ENCODE assay signal across 12 cellular contexts in genomic region chr3:127768346-127769008, GRCh38. TPM values are rescaled to one million over a fixed set of nuclear protein-coding genes. Genes with fewer than 3 reads are reported as not detected.
DNase-seq lines count a peak whose midpoint lies in the region; ATAC-seq, FAIRE-seq and TF ChIP-seq lines count a peak whose summit lies in the region.
"Had no signal": no experiment of that assay in that cellular context is flagged by ENCODE, and none has a peak within 500 bp of the region (broad histone marks: within the 10 kb centered on the region; RNA-seq: fewer than 3 reads in every experiment).

No MANE protein-coding gene starts in this region.

- peaks cover 78% of the 10 kb centered on the region for H3K4me1 Mint-ChIP-seq in chondrocyte (ENCODE audit: low read depth)
- H3K4me1 Mint-ChIP-seq in CD4-positive, alpha-beta memory T cell = no peaks in the 10 kb centered on the region

- POLR2A ChIA-PET in AG04450 (lab: Yijun Ruan, JAX) = interaction anchor here (0.6 to 1.7 kb wide), 5 partner anchors 15 to 110 kb away, joined by 4 to 14 read pairs (median 8); no protein-coding TSS in a partner anchor
- POLR2A ChIA-PET in CD4-positive, alpha-beta memory T cell (lab: Charles Lee; ENCODE audit: partially characterized antibody) = no interaction called here

- H3K27me3 ChIP-seq in AG04450 (ENCODE audit: control insufficient read depth, insufficient read depth, low read length) (no peaks in the 10 kb centered on the region), lung (ENCODE audit: control insufficient read depth, insufficient read depth) (no peaks in the 10 kb centered on the region)
- H3K27me3 ChIP-seq in CD4-positive, alpha-beta memory T cell (ENCODE audit: insufficient read depth, low read length) = no peaks in the 10 kb centered on the region
- H3K27me3 ChIP-seq: ovary had no signal

- peaks cover 18% of the 10 kb centered on the region for H3K9me3 Mint-ChIP-seq in chondrocyte (ENCODE audit: low read depth)
- peaks cover 0 to 20% (median 16%) of the 10 kb centered on the region in 8 donors for H3K9me3 Mint-ChIP-seq in CD4-positive, alpha-beta memory T cell

- H3K9me3 ChIP-seq in AG04450 (ENCODE audit: control insufficient read depth, insufficient read depth, low read length) (peaks cover 7% of the 10 kb centered on the region; the same call in 1 of the 2 replicates), lung (ENCODE audit: control insufficient read depth in 2 of 2, insufficient read depth in 1 of 2, low read length in 1 of 2) (peaks cover 0 to 5% of the 10 kb centered on the region in 2 donors), kidney (ENCODE audit: control insufficient read depth in 1 of 2, low read length in 2 of 2) (peaks cover 6 to 14% of the 10 kb centered on the region in 2 donors)
- no peaks in the 10 kb centered on the region for H3K9me3 ChIP-seq in CD4-positive, alpha-beta memory T cell (ENCODE audit: control insufficient read depth in 1 of 2, low read length in 2 of 2)
- H3K9me3 ChIP-seq: ovary had no signal

- H3K9ac ChIP-seq in kidney (ENCODE audit: low read length in 2 of 2) = no peak overlapping the region

- no peak overlapping the region for H3K4me3 ChIP-seq in AG04450 (ENCODE audit: low read depth, low read length)
- no peak overlapping the region for H3K4me3 ChIP-seq in lung
- no peak overlapping the region for H3K4me3 ChIP-seq in kidney (ENCODE audit: low read length in 2 of 2)
- H3K4me3 ChIP-seq in CD4-positive, alpha-beta memory T cell (ENCODE audit: low read length in 2 of 2) = no peak overlapping the region
- H3K4me3 ChIP-seq: ovary had no signal

- intact Hi-C loops in kidney (cut with DNase I) = no loop called here
- intact Hi-C loops in CD4-positive, alpha-beta memory T cell (cut with micrococcal nuclease) = no loop called here

- peak overlapping the region; percentile 90 for H3K27ac ChIP-seq in AG04450 (ENCODE audit: low read depth, low read length)
- H3K27ac ChIP-seq in lung (ENCODE audit: low read depth in 1 of 2, low read length in 1 of 2) = peak overlapping the region; percentile 24 to 87
- peak overlapping the region in 1 of 2 donors; percentile 41 for H3K27ac ChIP-seq in kidney (ENCODE audit: low read depth in 2 of 2, low read length in 2 of 2)
- H3K27ac ChIP-seq in CD4-positive, alpha-beta memory T cell (ENCODE audit: low read depth, low read length) = no peak overlapping the region
- H3K27ac ChIP-seq: ovary had no signal

- CTCF ChIA-PET in AG04450 (lab: Charles Lee) = interaction anchor here (1.5 kb wide), 1 partner anchor 22 kb away, joined by 6 read pairs; no protein-coding TSS in a partner anchor
- CTCF ChIA-PET in CD4-positive, alpha-beta memory T cell (lab: Charles Lee; ENCODE audit: partially characterized antibody) = no interaction called here

- no peaks in the 10 kb centered on the region for H3K36me3 ChIP-seq in lung (ENCODE audit: control insufficient read depth in 2 of 2, insufficient read depth in 2 of 2, low read length in 2 of 2)
- no peaks in the 10 kb centered on the region for H3K36me3 ChIP-seq in kidney (ENCODE audit: control insufficient read depth in 1 of 2, insufficient read depth in 2 of 2, low read length in 2 of 2)
- H3K36me3 ChIP-seq in CD4-positive, alpha-beta memory T cell (ENCODE audit: insufficient read depth, low read length) = no peaks in the 10 kb centered on the region
- H3K36me3 ChIP-seq: ovary had no signal

- no peak for FAIRE-seq in kidney (lab: Jason Lieb, UNC)

- H3K4me1 ChIP-seq in lung (ENCODE audit: control insufficient read depth in 2 of 2, insufficient read depth in 2 of 2, low read length in 2 of 2) (peaks cover 0 to 14% of the 10 kb centered on the region in 2 donors), kidney (ENCODE audit: control insufficient read depth in 1 of 2, insufficient read depth in 1 of 2, low read depth in 1 of 2, low read length in 2 of 2) (peaks cover 3 to 11% of the 10 kb centered on the region in 2 donors)
- no peaks in the 10 kb centered on the region for H3K4me1 ChIP-seq in CD4-positive, alpha-beta memory T cell (ENCODE audit: insufficient read depth, low read length)

- DNase-seq in AG04450 (ENCODE audit: low read depth, low spot score) (peak; percentile 95), LoVo (ENCODE audit: low spot score) (peak; percentile 78), chondrocyte (ENCODE audit: low spot score) (no peak), lung (ENCODE audit: low spot score) (no peak), kidney (no peak)
- no peak for DNase-seq in CD4-positive, alpha-beta memory T cell
- DNase-seq: activated CD4-positive, alpha-beta T cell treated with anti-CD3 and anti-CD28 coated beads, Interleukin-2, amount 10 ng/mL, durations not matched to agents 7 days and 5 days; DMS153; NCI-H2029 treated with DMSO at 0.1 percent for 48 hours; ovary had no signal

- no peaks in the 10 kb centered on the region for H3K27me3 Mint-ChIP-seq in chondrocyte (ENCODE audit: low read depth)
- H3K27me3 Mint-ChIP-seq in CD4-positive, alpha-beta memory T cell = peaks cover 14 to 20% of the 10 kb centered on the region in 2 donors

- H3K27ac Mint-ChIP-seq in chondrocyte (ENCODE audit: unreplicated experiment) = peak overlapping the region; percentile 96
- no peak overlapping the region for H3K27ac Mint-ChIP-seq in CD4-positive, alpha-beta memory T cell
- H3K27ac Mint-ChIP-seq: activated CD4-positive, alpha-beta T cell treated with anti-CD3 and anti-CD28 coated beads, Interleukin-2, amount 10 ng/mL, durations not matched to agents 7 days and 5 days had no signal

- WGBS in lung, 2 donors = 34 to 51% methylated on average over 4 of the region's 4 CpGs

- TF ChIP-seq CTCF in AG04450 (IDR thresholded peaks at IDR 0.05; ENCODE audit: low read depth, low read length) (0 out of 2 replicates have a peak, but pooled peaks have one; percentile 3), chondrocyte (IDR thresholded peaks at IDR 0.05) (peak; percentile 18), lung (IDR thresholded peaks at IDR 0.05; ENCODE audit: control extremely low read depth, extremely low read depth) (no peak), kidney (IDR thresholded peaks at IDR 0.05; ENCODE audit: borderline replicate concordance, extremely low read depth, insufficient read depth) (no peak)

- H3K4me3 Mint-ChIP-seq in chondrocyte (ENCODE audit: unreplicated experiment) = peak overlapping the region; percentile 16
- no peak overlapping the region for H3K4me3 Mint-ChIP-seq in CD4-positive, alpha-beta memory T cell
- H3K4me3 Mint-ChIP-seq: activated CD4-positive, alpha-beta T cell treated with anti-CD3 and anti-CD28 coated beads, Interleukin-2, amount 10 ng/mL, durations not matched to agents 7 days and 5 days had no signal

- ATAC-seq in lung (ENCODE audit: insufficient read depth, low FRiP score) = peak; percentile 80
- ATAC-seq in HG02759 (IDR thresholded peaks at IDR 0.05; ENCODE audit: unreplicated experiment) = no peak
- ATAC-seq in HG02610 (IDR thresholded peaks at IDR 0.05; ENCODE audit: unreplicated experiment) = no peak

- peaks cover 7% of the 10 kb centered on the region for H3K36me3 Mint-ChIP-seq in chondrocyte (ENCODE audit: low read depth)
- H3K36me3 Mint-ChIP-seq in CD4-positive, alpha-beta memory T cell = peaks cover 0 to 8% of the 10 kb centered on the region in 2 donors

RNA-seq across cellular contexts. Expression of gene MGLL, which starts 53.8 kb away (rescaled TPM):
- polyA plus RNA-seq in AG04450 (2011; rRNA removed) = 49.1 and 51.5 TPM in 2 replicates
- 67.4 and 85.4 TPM in 2 replicates for polyA minus RNA-seq in AG04450 (2011; rRNA and poly(A)+ RNA removed)
- total RNA-seq in chondrocyte = 36.4 to 61.0 TPM (median 59.5 TPM) in 3 replicates
- 100 to 1,000 TPM in 1 of 2 donors, 10 to 100 TPM in 1; 67.0 to 182 TPM for total RNA-seq in lung
- polyA plus RNA-seq in lung = 10 to 100 TPM; 68.3 to 88.1 TPM
- total RNA-seq in kidney = 250 TPM
- 74.2 TPM for polyA plus RNA-seq in kidney (ENCODE audit: insufficient read depth, low read depth, low replicate concordance)
- total RNA-seq in CD4-positive, alpha-beta memory T cell = 1 to 10 TPM; 2.4 to 4.8 TPM
- 1 to 10 TPM in 1 of 2 donors, under 1 TPM in 1; 0.77 to 2.2 TPM for polyA plus RNA-seq in CD4-positive, alpha-beta memory T cell

Comparison
In these comparisons a context has a peak if more than half of its experiments do, and no peak if none do; other contexts are left out.
1. DNase-seq: peak in AG04450 (single experiment) and LoVo (single experiment); none in chondrocyte (single experiment), lung (single experiment), kidney (single experiment) and CD4-positive, alpha-beta memory T cell (0 of 5).
2. CTCF ChIP-seq: peak in AG04450 (single experiment) and chondrocyte (single experiment); none in lung (single experiment) and kidney (single experiment).